In the genomic region with DNA sequence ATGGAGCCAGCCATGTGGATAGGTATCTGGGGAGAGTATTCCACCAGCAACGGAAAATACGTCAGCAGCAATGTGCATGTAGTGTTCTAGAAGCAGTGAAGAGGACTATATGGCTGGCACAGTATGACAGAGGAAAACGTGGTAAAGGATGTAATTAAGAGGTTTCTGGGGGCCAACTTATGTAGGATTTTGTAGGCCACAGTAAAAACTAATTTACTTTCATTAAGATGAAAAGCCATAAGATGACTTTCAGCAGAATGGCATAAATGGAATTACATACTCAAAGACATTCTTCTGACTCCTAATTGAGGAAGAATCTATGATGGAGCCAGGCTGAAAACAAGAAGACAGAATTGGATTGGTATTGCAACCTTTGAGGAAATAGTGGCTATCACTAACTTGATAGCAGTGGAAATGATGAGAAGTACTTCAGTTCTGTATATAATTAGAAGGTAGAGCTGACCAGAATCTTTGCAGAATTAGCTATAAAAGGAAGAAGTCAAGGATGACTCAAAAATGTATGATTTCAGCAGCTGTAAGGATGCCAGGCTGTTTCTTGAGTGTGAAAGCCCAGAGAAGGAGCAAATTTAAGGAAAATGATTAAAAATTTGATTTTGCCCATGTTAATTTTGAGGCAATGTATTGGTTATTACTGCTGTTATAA, we compare ENCODE assay signal across 1 cellular context.
TF ChIP-seq lines count a peak whose summit lies in the region.

No MANE protein-coding gene starts in this region.

TF ChIP-seq in HepG2, 621 proteins besides CTCF, POLR2A, EP300 and RAD21 (continued from another document):
- TF ChIP-seq FUBP1 (CRISPR knock-in tag; IDR thresholded peaks at IDR 0.05; ENCODE audit: borderline replicate concordance), result no peak
- no peak for TF ChIP-seq ZNF704 (CRISPR knock-in tag; IDR thresholded peaks at IDR 0.05; ENCODE audit: borderline replicate concordance)
- no peak for TF ChIP-seq ZNF652 (CRISPR knock-in tag; IDR thresholded peaks at IDR 0.05; ENCODE audit: borderline replicate concordance, low read depth)
- no peak for TF ChIP-seq RORA (CRISPR knock-in tag; IDR thresholded peaks at IDR 0.05)
- TF ChIP-seq, protein P1, sequence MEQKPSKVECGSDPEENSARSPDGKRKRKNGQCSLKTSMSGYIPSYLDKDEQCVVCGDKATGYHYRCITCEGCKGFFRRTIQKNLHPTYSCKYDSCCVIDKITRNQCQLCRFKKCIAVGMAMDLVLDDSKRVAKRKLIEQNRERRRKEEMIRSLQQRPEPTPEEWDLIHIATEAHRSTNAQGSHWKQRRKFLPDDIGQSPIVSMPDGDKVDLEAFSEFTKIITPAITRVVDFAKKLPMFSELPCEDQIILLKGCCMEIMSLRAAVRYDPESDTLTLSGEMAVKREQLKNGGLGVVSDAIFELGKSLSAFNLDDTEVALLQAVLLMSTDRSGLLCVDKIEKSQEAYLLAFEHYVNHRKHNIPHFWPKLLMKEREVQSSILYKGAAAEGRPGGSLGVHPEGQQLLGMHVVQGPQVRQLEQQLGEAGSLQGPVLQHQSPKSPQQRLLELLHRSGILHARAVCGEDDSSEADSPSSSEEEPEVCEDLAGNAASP (CRISPR knock-in tag; IDR thresholded peaks at IDR 0.05; ENCODE audit: borderline replicate concordance), result no peak
- no peak for TF ChIP-seq ZNF770 (CRISPR knock-in tag; IDR thresholded peaks at IDR 0.05)
- no peak for TF ChIP-seq SNAPC2 (CRISPR knock-in tag; IDR thresholded peaks at IDR 0.05)
- TF ChIP-seq CERS6 (CRISPR knock-in tag; IDR thresholded peaks at IDR 0.05), result no peak
- no peak for TF ChIP-seq ZSCAN20 (CRISPR knock-in tag; IDR thresholded peaks at IDR 0.05; ENCODE audit: borderline replicate concordance)
- no peak for TF ChIP-seq ZNF3 (CRISPR knock-in tag; IDR thresholded peaks at IDR 0.05)
- no peak for TF ChIP-seq RNF2 (conservative IDR thresholded peaks at IDR 0.05; ENCODE audit: low read depth)
- no peak for TF ChIP-seq ARID5B (CRISPR knock-in tag; IDR thresholded peaks at IDR 0.05)
- TF ChIP-seq ZNF362 (CRISPR knock-in tag; IDR thresholded peaks at IDR 0.05; ENCODE audit: borderline replicate concordance), result no peak
- TF ChIP-seq, protein P2, sequence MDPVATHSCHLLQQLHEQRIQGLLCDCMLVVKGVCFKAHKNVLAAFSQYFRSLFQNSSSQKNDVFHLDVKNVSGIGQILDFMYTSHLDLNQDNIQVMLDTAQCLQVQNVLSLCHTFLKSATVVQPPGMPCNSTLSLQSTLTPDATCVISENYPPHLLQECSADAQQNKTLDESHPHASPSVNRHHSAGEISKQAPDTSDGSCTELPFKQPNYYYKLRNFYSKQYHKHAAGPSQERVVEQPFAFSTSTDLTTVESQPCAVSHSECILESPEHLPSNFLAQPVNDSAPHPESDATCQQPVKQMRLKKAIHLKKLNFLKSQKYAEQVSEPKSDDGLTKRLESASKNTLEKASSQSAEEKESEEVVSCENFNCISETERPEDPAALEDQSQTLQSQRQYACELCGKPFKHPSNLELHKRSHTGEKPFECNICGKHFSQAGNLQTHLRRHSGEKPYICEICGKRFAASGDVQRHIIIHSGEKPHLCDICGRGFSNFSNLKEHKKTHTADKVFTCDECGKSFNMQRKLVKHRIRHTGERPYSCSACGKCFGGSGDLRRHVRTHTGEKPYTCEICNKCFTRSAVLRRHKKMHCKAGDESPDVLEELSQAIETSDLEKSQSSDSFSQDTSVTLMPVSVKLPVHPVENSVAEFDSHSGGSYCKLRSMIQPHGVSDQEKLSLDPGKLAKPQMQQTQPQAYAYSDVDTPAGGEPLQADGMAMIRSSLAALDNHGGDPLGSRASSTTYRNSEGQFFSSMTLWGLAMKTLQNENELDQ (CRISPR knock-in tag; IDR thresholded peaks at IDR 0.05; ENCODE audit: borderline replicate concordance), result no peak
TF ChIP-seq in HepG2: peak in this region for 0.
